ENCODE assay signal across 19 cellular contexts in the genomic region with DNA sequence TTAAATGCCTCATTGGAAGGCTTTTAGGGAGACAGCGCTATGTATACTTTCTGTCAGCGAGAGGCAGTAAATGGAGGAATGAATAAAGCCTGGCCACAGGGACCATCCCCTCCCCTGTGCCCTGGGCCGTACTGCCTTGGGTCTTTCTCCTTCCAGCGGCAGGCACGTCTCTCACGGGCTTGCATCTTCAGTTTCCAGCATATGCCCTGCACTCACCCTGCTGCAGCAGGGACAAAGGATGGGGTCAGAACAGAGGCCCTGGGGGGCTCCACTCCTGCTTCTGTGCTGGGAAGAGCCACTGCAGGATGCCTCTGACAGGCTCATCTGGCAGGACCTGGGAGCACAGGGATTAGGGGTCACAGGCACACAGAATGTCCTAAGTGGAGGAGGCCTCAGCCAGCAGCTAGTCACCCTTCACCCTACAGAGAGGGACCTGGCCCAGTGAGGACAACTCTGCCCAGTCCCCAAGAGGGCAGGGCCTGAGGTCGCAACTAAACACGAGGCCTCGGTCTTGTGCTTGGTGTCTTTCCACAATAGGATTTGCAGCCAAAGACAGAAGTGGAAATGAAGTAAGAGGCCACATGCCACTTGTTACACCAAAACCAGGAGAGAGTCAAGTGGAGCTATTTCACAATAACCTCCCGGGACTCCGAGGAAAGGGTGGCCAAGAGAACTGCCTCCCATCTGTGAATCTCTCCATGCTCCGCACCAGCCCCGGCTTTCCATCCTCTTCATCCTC.
A peak's percentile ranks its signal among the peaks of the same experiment; 100 is the strongest.
DNase-seq lines count a peak whose midpoint lies in the region; ATAC-seq and TF ChIP-seq lines count a peak whose summit lies in the region.
"Had no signal": no experiment of that assay in that cellular context is flagged by ENCODE, and none has a peak within 500 bp of the region (broad histone marks: within the 10 kb centered on the region; RNA-seq: fewer than 3 reads in every experiment).

No MANE protein-coding gene starts in this region.

- CTCF ChIA-PET in HEK293 (lab: Yijun Ruan, JAX) = no interaction called here
- CTCF ChIA-PET in activated CD8-positive, alpha-beta memory T cell treated with anti-CD3 and anti-CD28 coated beads, Interleukin-2, amount 10 ng/mL, durations not matched to agents 7 days and 5 days (lab: Charles Lee) = no interaction called here

- DNase-seq in choroid plexus epithelial cell (ENCODE audit: low read depth) = peak; percentile 68
- DNase-seq in right cardiac atrium = peak; percentile 45 to 78 (median 72)
- peak; percentile 82 for DNase-seq in sigmoid colon
- DNase-seq in adrenal gland = no peak
- no peak for DNase-seq in NCI-H2029 treated with DMSO at 0.1 percent for 48 hours (lab: John Stamatoyannopoulos, UW)
- DNase-seq in activated CD8-positive, alpha-beta memory T cell treated with anti-CD3 and anti-CD28 coated beads, Interleukin-2, amount 10 ng/mL, durations not matched to agents 7 days and 5 days = no peak
- DNase-seq: activated naive CD8-positive, alpha-beta T cell treated with anti-CD3 and anti-CD28 coated beads for 36 hours; activated T-cell treated with anti-CD3 and anti-CD28 coated beads, Interleukin-2, amount 50 U/mL, for 4 hours; central memory CD4-positive, alpha-beta T cell; effector memory CD8-positive, alpha-beta T cell; foreskin keratinocyte; immature natural killer cell; NCI-H1092 treated with DMSO at 0.1 percent for 48 hours; NCI-H2171 treated with DMSO at 0.1 percent for 48 hours; small intestine had no signal

- 64% methylated on average over 13 of the region's 13 CpGs for WGBS in right cardiac atrium
- WGBS in sigmoid colon, 2 donors = 81 to 88% methylated on average over 13 of the region's 13 CpGs
- WGBS in adrenal gland, 4 donors = 84 to 90% (median 87%) methylated on average over 12 to 13 of the region's 13 CpGs

- ATAC-seq in right cardiac atrium (peak; percentile 82 to 86), GM21526 (IDR thresholded peaks at IDR 0.05; ENCODE audit: low FRiP score, unreplicated experiment) (no peak)
- no peak for ATAC-seq in activated CD8-positive, alpha-beta memory T cell treated with anti-CD3 and anti-CD28 coated beads, Interleukin-2, amount 10 ng/mL, durations not matched to agents 7 days and 5 days
- ATAC-seq: activated T-cell treated with anti-CD3 and anti-CD28 coated beads, Interleukin-2, amount 50 U/mL, for 4 hours; effector memory CD8-positive, alpha-beta T cell; foreskin keratinocyte; stimulated activated memory B cell treated with anti-CD40 and anti-IgM and Interleukin-4, amounts not matched to agents 10 μg/mL and 1 μg/mL and 100 μg/mL, for 72 hours had no signal

- no peak overlapping the region for H3K27ac Mint-ChIP-seq in activated CD8-positive, alpha-beta memory T cell treated with anti-CD3 and anti-CD28 coated beads, Interleukin-2, amount 10 ng/mL, durations not matched to agents 7 days and 5 days
- H3K27ac Mint-ChIP-seq: activated naive CD8-positive, alpha-beta T cell treated with anti-CD3 and anti-CD28 coated beads for 36 hours; effector memory CD8-positive, alpha-beta T cell; immature natural killer cell; stimulated activated memory B cell treated with anti-CD40 and anti-IgM and Interleukin-4, amounts not matched to agents 10 μg/mL and 1 μg/mL and 100 μg/mL, for 72 hours had no signal

- no peaks in the 10 kb centered on the region for H3K27me3 Mint-ChIP-seq in activated CD8-positive, alpha-beta memory T cell treated with anti-CD3 and anti-CD28 coated beads, Interleukin-2, amount 10 ng/mL, durations not matched to agents 7 days and 5 days
- H3K27me3 Mint-ChIP-seq: activated naive CD8-positive, alpha-beta T cell treated with anti-CD3 and anti-CD28 coated beads for 36 hours; effector memory CD8-positive, alpha-beta T cell had no signal

- no peak overlapping the region for H3K4me3 Mint-ChIP-seq in activated CD8-positive, alpha-beta memory T cell treated with anti-CD3 and anti-CD28 coated beads, Interleukin-2, amount 10 ng/mL, durations not matched to agents 7 days and 5 days
- H3K4me3 Mint-ChIP-seq: activated naive CD8-positive, alpha-beta T cell treated with anti-CD3 and anti-CD28 coated beads for 36 hours; activated T-cell treated with anti-CD3 and anti-CD28 coated beads, Interleukin-2, amount 50 U/mL, for 4 hours; effector memory CD8-positive, alpha-beta T cell; immature natural killer cell; stimulated activated memory B cell treated with anti-CD40 and anti-IgM and Interleukin-4, amounts not matched to agents 10 μg/mL and 1 μg/mL and 100 μg/mL, for 72 hours had no signal

- H3K27me3 ChIP-seq in right cardiac atrium (ENCODE audit: control insufficient read depth, insufficient read depth) (no peaks in the 10 kb centered on the region), sigmoid colon (no peaks in the 10 kb centered on the region), adrenal gland (no peaks in the 10 kb centered on the region)
- H3K27me3 ChIP-seq: foreskin keratinocyte, SJSA1 had no signal

- H3K9me3 ChIP-seq in HEK293 (ENCODE audit: control insufficient read depth, insufficient read depth, low read depth, low read length) = no peaks in the 10 kb centered on the region
- H3K9me3 ChIP-seq in right cardiac atrium (ENCODE audit: control insufficient read depth, low read length) = no peaks in the 10 kb centered on the region
- no peaks in the 10 kb centered on the region for H3K9me3 ChIP-seq in sigmoid colon
- no peaks in the 10 kb centered on the region for H3K9me3 ChIP-seq in adrenal gland (replicated peaks in 1 of 3)
- H3K9me3 ChIP-seq: SJSA1 had no signal

- TF ChIP-seq POLR2A in sigmoid colon (IDR thresholded peaks at IDR 0.05) = no peak
- no peak for TF ChIP-seq POLR2A in adrenal gland (IDR thresholded peaks at IDR 0.05)

- H3K4me1 ChIP-seq in HEK293 (ENCODE audit: control insufficient read depth, insufficient read depth, low read length) = no peaks in the 10 kb centered on the region
- H3K4me1 ChIP-seq in right cardiac atrium (ENCODE audit: control insufficient read depth, insufficient read depth, low read length) = peaks cover 6% of the 10 kb centered on the region
- H3K4me1 ChIP-seq in sigmoid colon = peaks cover 0 to 31% (median 29%) of the 10 kb centered on the region in 4 donors
- H3K4me1 ChIP-seq in adrenal gland (replicated peaks in 1 of 2) = no peaks in the 10 kb centered on the region
- H3K4me1 ChIP-seq: foreskin keratinocyte, SJSA1 had no signal

- H3K4me1 Mint-ChIP-seq in activated CD8-positive, alpha-beta memory T cell treated with anti-CD3 and anti-CD28 coated beads, Interleukin-2, amount 10 ng/mL, durations not matched to agents 7 days and 5 days = no peaks in the 10 kb centered on the region
- H3K4me1 Mint-ChIP-seq: activated naive CD8-positive, alpha-beta T cell treated with anti-CD3 and anti-CD28 coated beads for 36 hours; immature natural killer cell had no signal

- intact Hi-C loops in right cardiac atrium (cut with DNase I) (no loop called here), sigmoid colon (cut with DNase I) (no loop called here), adrenal gland (cut with DNase I) (no loop called here)

- no peaks in the 10 kb centered on the region for H3K36me3 Mint-ChIP-seq in activated CD8-positive, alpha-beta memory T cell treated with anti-CD3 and anti-CD28 coated beads, Interleukin-2, amount 10 ng/mL, durations not matched to agents 7 days and 5 days
- H3K36me3 Mint-ChIP-seq: stimulated activated memory B cell treated with anti-CD40 and anti-IgM and Interleukin-4, amounts not matched to agents 10 μg/mL and 1 μg/mL and 100 μg/mL, for 72 hours had no signal

- POLR2A ChIA-PET in HEK293 (lab: Yijun Ruan, JAX) = no interaction called here

- H3K9me3 Mint-ChIP-seq in activated CD8-positive, alpha-beta memory T cell treated with anti-CD3 and anti-CD28 coated beads, Interleukin-2, amount 10 ng/mL, durations not matched to agents 7 days and 5 days (ENCODE audit: low read depth) = no peaks in the 10 kb centered on the region
- H3K9me3 Mint-ChIP-seq: activated naive CD8-positive, alpha-beta T cell treated with anti-CD3 and anti-CD28 coated beads for 36 hours; activated T-cell treated with anti-CD3 and anti-CD28 coated beads, Interleukin-2, amount 50 U/mL, for 4 hours; effector memory CD8-positive, alpha-beta T cell; immature natural killer cell; stimulated activated memory B cell treated with anti-CD40 and anti-IgM and Interleukin-4, amounts not matched to agents 10 μg/mL and 1 μg/mL and 100 μg/mL, for 72 hours had no signal

- H3K27ac ChIP-seq in HEK293 (ENCODE audit: extremely low read depth, low read depth, low read length) (no peak overlapping the region), right cardiac atrium (ENCODE audit: low read length) (peak overlapping the region; percentile 57), sigmoid colon (peak overlapping the region in 3 of 4 donors; percentile 10 to 60 (median 31)), adrenal gland (no peak overlapping the region)
- H3K27ac ChIP-seq: foreskin keratinocyte, SJSA1 had no signal

- H3K4me3 ChIP-seq in HEK293 (ENCODE audit: low read depth, low read length) (no peak overlapping the region), choroid plexus epithelial cell (ENCODE audit: low read depth, low read length) (no peak overlapping the region), right cardiac atrium (ENCODE audit: low read length) (no peak overlapping the region), sigmoid colon (no peak overlapping the region), adrenal gland (no peak overlapping the region)
- H3K4me3 ChIP-seq: SJSA1 had no signal

- TF ChIP-seq EP300 in sigmoid colon (IDR thresholded peaks at IDR 0.05) = peak in 2 of 4 donors; percentile 53 to 66

- H3K36me3 ChIP-seq in HEK293 (ENCODE audit: control insufficient read depth in 2 of 2, insufficient read depth in 1 of 2, low read length in 2 of 2) (peaks cover 0 to 4% of the 10 kb centered on the region in 2 experiments; a peak in 1 of 3 replicates), sigmoid colon (peaks cover 5 to 50% (median 6%) of the 10 kb centered on the region in 4 donors), adrenal gland (replicated peaks in 1 of 2) (no peaks in the 10 kb centered on the region)

- TF ChIP-seq CTCF in HEK293 (tag by site-specific recombination; IDR thresholded peaks at IDR 0.05) (no peak), choroid plexus epithelial cell (conservative IDR thresholded peaks at IDR 0.05; ENCODE audit: low read depth, low read length) (no peak), sigmoid colon (IDR thresholded peaks at IDR 0.05) (no peak), adrenal gland (IDR thresholded peaks at IDR 0.05) (no peak)

TF ChIP-seq in HEK293, 187 proteins besides CTCF, POLR2A, EP300 and RAD21:
- TF ChIP-seq SCRT2 (tag by site-specific recombination; IDR thresholded peaks at IDR 0.05) (peak; percentile 62; the same call in 1 of the 2 replicates), ZBTB21 (tag by site-specific recombination; IDR thresholded peaks at IDR 0.05) (no peak), ZNF791 (tag by site-specific recombination; IDR thresholded peaks at IDR 0.05) (no peak)
TF ChIP-seq in HEK293: peak in this region for 1.

Comparison
In these comparisons a context has a peak if more than half of its experiments do, and no peak if none do; other contexts are left out.
1. H3K27ac ChIP-seq: peak in right cardiac atrium (single experiment) and sigmoid colon (3 of 4); none in HEK293 (single experiment) and adrenal gland (0 of 5).
2. DNase-seq: peak in choroid plexus epithelial cell (single experiment), right cardiac atrium (3 of 3) and sigmoid colon (single experiment); none in adrenal gland (0 of 7), NCI-H2029 treated with DMSO at 0.1 percent for 48 hours (single experiment) and activated CD8-positive, alpha-beta memory T cell treated with anti-CD3 and anti-CD28 coated beads, Interleukin-2, amount 10 ng/mL, durations not matched to agents 7 days and 5 days (single experiment).
3. ATAC-seq: peak in right cardiac atrium (2 of 2); none in GM21526 (single experiment) and activated CD8-positive, alpha-beta memory T cell treated with anti-CD3 and anti-CD28 coated beads, Interleukin-2, amount 10 ng/mL, durations not matched to agents 7 days and 5 days (single experiment).